In genomic region chr2:39216495-39217191, GRCh38 we compare ENCODE assay signal across 9 cellular contexts. TPM values are rescaled to one million over a fixed set of nuclear protein-coding genes. Genes with fewer than 3 reads are reported as not detected.
DNase-seq lines count a peak whose midpoint lies in the region; ATAC-seq, FAIRE-seq and TF ChIP-seq lines count a peak whose summit lies in the region.
"Had no signal": no experiment of that assay in that cellular context is flagged by ENCODE, and none has a peak within 500 bp of the region (broad histone marks: within the 10 kb centered on the region; RNA-seq: fewer than 3 reads in every experiment).

No MANE protein-coding gene starts in this region.

- FAIRE-seq in GM12878 (lab: Jason Lieb, UNC) = no peak
- no peak for FAIRE-seq in D721Med (lab: Jason Lieb, UNC)

- no peak for TF ChIP-seq EP300 in GM12878 (IDR thresholded peaks at IDR 0.05; ENCODE audit: borderline replicate concordance in 1 of 2, control insufficient read depth in 1 of 2, low read depth in 2 of 2, low read length in 2 of 2)

- POLR2A ChIA-PET in GM12878 (lab: Charles Lee) = no interaction called here

- no peak overlapping the region for H3K4me2 ChIP-seq in GM12878 (ENCODE audit: control insufficient read depth, insufficient read depth)

- intact Hi-C loops in GM12878 (cut with micrococcal nuclease; ENCODE audit: unreplicated experiment) (no loop called here), aorta (cut with DNase I) (no loop called here)

- WGBS in GM12878 (ENCODE audit: insufficient coverage, insufficient replicate concordance, low lambda C conversion rate, missing lambda C conversion rate) = 63% methylated on average over 11 of the region's 11 CpGs
- 90 to 92% methylated on average over 11 of the region's 11 CpGs for WGBS in aorta, 2 donors

- TF ChIP-seq CTCF in GM12878 (IDR thresholded peaks at IDR 0.05 in 2 of 3, conservative IDR thresholded peaks at IDR 0.05 in 1 of 3; ENCODE audit: control insufficient read depth in 2 of 3, extremely low read depth in 1 of 3, insufficient read depth in 1 of 3, low read depth in 3 of 3, low read length in 3 of 3) (no peak), D721Med (IDR thresholded peaks at IDR 0.05; ENCODE audit: insufficient read depth, missing control alignments) (no peak)

- CTCF ChIA-PET in GM12878 (lab: Yijun Ruan, JAX) = no interaction called here

- peak; percentile 23 to 30 for DNase-seq in activated CD4-positive, alpha-beta T cell treated with anti-CD3 and anti-CD28 coated beads for 24 hours (ENCODE audit: low read depth in 2 of 2)
- no peak for DNase-seq in GM12878 (ENCODE audit: low read depth, low spot score)
- peak; percentile 56 to 57 for DNase-seq in stimulated activated CD8-positive, alpha-beta memory T cell treated with anti-CD3 and anti-CD28 coated beads, Interleukin-15, amount 100 ng/mL, for 48 hours (ENCODE audit: low read depth in 2 of 2)
- DNase-seq in left lobe of liver (ENCODE audit: low spot score) = no peak
- DNase-seq in D721Med (ENCODE audit: insufficient read length, low spot score) = no peak
- no peak for DNase-seq in aorta
- DNase-seq in NCI-H2107 (lab: John Stamatoyannopoulos, UW) = no peak
- DNase-seq: endodermal cell had no signal

- H3K27ac ChIP-seq in GM12878 (ENCODE audit: control insufficient read depth, insufficient read depth) = no peak overlapping the region
- H3K27ac ChIP-seq in aorta (ENCODE audit: low read depth in 1 of 2, low read length in 2 of 2) = no peak overlapping the region

- peak; percentile 83 for ATAC-seq in HG02678 (IDR thresholded peaks at IDR 0.05; ENCODE audit: unreplicated experiment)
- ATAC-seq in GM12878 = no peak
- no peak for ATAC-seq in left lobe of liver
- no peak for ATAC-seq in aorta (ENCODE audit: low FRiP score)

- no peak for TF ChIP-seq POLR2A in GM12878 (IDR thresholded peaks at IDR 0.05; ENCODE audit: low read depth, low read length)

- H3K79me2 ChIP-seq in GM12878 (ENCODE audit: control insufficient read depth, insufficient read depth, low read length) = no peaks in the 10 kb centered on the region

- H3K9me3 ChIP-seq in GM12878 (replicated peaks; ENCODE audit: control insufficient read depth, insufficient read depth, low read length) = no peaks in the 10 kb centered on the region
- no peaks in the 10 kb centered on the region for H3K9me3 ChIP-seq in aorta (ENCODE audit: control insufficient read depth, low read length)

- H3K4me3 ChIP-seq in GM12878 (no peak overlapping the region), aorta (ENCODE audit: low read length in 2 of 2) (no peak overlapping the region)

- RAD21 ChIA-PET in GM12878 (lab: Charles Lee; ENCODE audit: unreplicated experiment) = no interaction called here

- no peaks in the 10 kb centered on the region for H3K36me3 ChIP-seq in GM12878 (ENCODE audit: control insufficient read depth in 2 of 2, insufficient read depth in 2 of 2, low read length in 1 of 2)
- no peaks in the 10 kb centered on the region for H3K36me3 ChIP-seq in aorta (ENCODE audit: control insufficient read depth in 1 of 2, insufficient read depth in 2 of 2, low read length in 1 of 2)

- SMC1A ChIA-PET in GM12878 (lab: Charles Lee; ENCODE audit: uncharacterized antibody, unreplicated experiment) = no interaction called here

- no peaks in the 10 kb centered on the region for H4K20me1 ChIP-seq in GM12878 (ENCODE audit: control insufficient read depth, insufficient read depth)

- no peaks in the 10 kb centered on the region for H3K27me3 ChIP-seq in GM12878 (replicated peaks in 1 of 2; ENCODE audit: control insufficient read depth in 2 of 2, insufficient read depth in 2 of 2, low read length in 1 of 2)
- H3K27me3 ChIP-seq in aorta (ENCODE audit: control insufficient read depth in 1 of 2, insufficient read depth in 2 of 2, low read length in 1 of 2) = no peaks in the 10 kb centered on the region

- H3K9ac ChIP-seq in GM12878 (ENCODE audit: control insufficient read depth, insufficient read depth, low read length) = no peak overlapping the region

- no peaks in the 10 kb centered on the region for H3K4me1 ChIP-seq in GM12878 (ENCODE audit: control insufficient read depth, insufficient read depth, low read length)
- no peaks in the 10 kb centered on the region for H3K4me1 ChIP-seq in aorta (ENCODE audit: control insufficient read depth in 1 of 2, insufficient read depth in 2 of 2, low read length in 2 of 2)

- in situ Hi-C loops in GM12878 (cut with MboI) = no loop called here

- no TSS peak for BruUV-seq in GM12878 (replicated peaks; lab: Mats Ljungman, UMichigan)

- TF ChIP-seq RAD21 in GM12878 (IDR thresholded peaks at IDR 0.05; ENCODE audit: insufficient read depth, low read depth, low read length) = no peak

- peak overlapping the region; percentile 34 for H2AFZ ChIP-seq in GM12878 (ENCODE audit: control insufficient read depth, low read depth, low read length)

TF ChIP-seq in GM12878, 131 proteins besides CTCF, POLR2A, EP300 and RAD21:
- peak; percentile 95 for TF ChIP-seq RUNX3 (IDR thresholded peaks at IDR 0.05; ENCODE audit: low read length)
- no peak for TF ChIP-seq IKZF2 (IDR thresholded peaks at IDR 0.05)
- TF ChIP-seq NFIC (IDR thresholded peaks at IDR 0.05; ENCODE audit: low read depth, low read length) = peak; percentile 70
- peak; percentile 58; the same call in 1 of the 2 replicates for TF ChIP-seq TCF7 (IDR thresholded peaks at IDR 0.05; ENCODE audit: borderline replicate concordance)
- TF ChIP-seq TBL1XR1 (IDR thresholded peaks at IDR 0.05; ENCODE audit: low read depth, low read length) = no peak
- TF ChIP-seq YBX1 (IDR thresholded peaks at IDR 0.05) = no peak
- TF ChIP-seq FOXM1 (IDR thresholded peaks at IDR 0.05; ENCODE audit: low read depth, low read length) = peak; percentile 77
- no peak for TF ChIP-seq CHD4 (IDR thresholded peaks at IDR 0.05)
- peak; percentile 34; the same call in 1 of the 2 replicates for TF ChIP-seq CBFB (IDR thresholded peaks at IDR 0.05; ENCODE audit: low read depth)
- 0 out of 2 replicates have a peak, but pooled peaks have one; percentile 18 for TF ChIP-seq MEF2A (IDR thresholded peaks at IDR 0.05; ENCODE audit: insufficient read depth, low read depth, low read length)
- TF ChIP-seq NR2F1 (conservative IDR thresholded peaks at IDR 0.05) = no peak
- TF ChIP-seq BCL11A (IDR thresholded peaks at IDR 0.05; ENCODE audit: low read depth, low read length) = peak; percentile 64; the same call in 1 of the 2 replicates

RNA-seq across cellular contexts. Expression of gene CDKL4, which starts 27.1 kb away (rescaled TPM):
- 0.50 TPM in 1 of 2 replicates, not detected in the other for total RNA-seq in GM12878 (2013; cell fraction: nucleolus; rRNA removed)
- total RNA-seq in GM12878 (2014; rRNA removed) = not detected in 2 replicates
- not detected in 2 replicates for total RNA-seq in GM12878 (2014; rRNA removed; fragmentation: Illumina TruSeq; extraction: Trizol)
- not detected in 2 replicates for total RNA-seq in GM12878 (2021)
- not detected for polyA plus RNA-seq in GM12878 (2011; ENCODE audit: low read depth)
- not detected in 2 replicates for polyA plus RNA-seq in GM12878 (2011; rRNA removed)
- polyA plus RNA-seq in GM12878 (2011; cell fraction: cytosol; rRNA removed) = not detected in 2 replicates
- not detected in 2 replicates for polyA plus RNA-seq in GM12878 (2011; cell fraction: nucleus; rRNA removed)
- polyA plus RNA-seq in GM12878 (2012) = not detected in 2 replicates
- not detected in 2 replicates for polyA plus RNA-seq in GM12878 (2014; fragmentation: Illumina TruSeq; extraction: Trizol)
- not detected for polyA plus RNA-seq in GM12878 (2014; fragmentation: Nextera tagmentation; extraction: Ambion mirVana)
- not detected in 2 replicates for polyA plus RNA-seq in GM12878 (2014; rRNA removed)
- not detected for polyA plus RNA-seq in GM12878 (2016; fragmentation: Nextera tagmentation; extraction: Ambion mirVana)
- polyA minus RNA-seq in GM12878 (2011; rRNA and poly(A)+ RNA removed) = 0.10 TPM in 1 of 2 replicates, not detected in the other
- not detected in 2 replicates for polyA minus RNA-seq in GM12878 (2011; cell fraction: cytosol; rRNA and poly(A)+ RNA removed)
- not detected in 2 replicates for polyA minus RNA-seq in GM12878 (2011; cell fraction: nucleus; rRNA and poly(A)+ RNA removed)
- not detected for total RNA-seq in left lobe of liver
- total RNA-seq in aorta = 1 to 10 TPM in 1 of 2 donors, under 1 TPM in 1; 0.88 to 1.3 TPM
- not detected for polyA plus RNA-seq in aorta

Comparison
In these comparisons a context has a peak if more than half of its experiments do, and no peak if none do; other contexts are left out.
1. DNase-seq: peak in activated CD4-positive, alpha-beta T cell treated with anti-CD3 and anti-CD28 coated beads for 24 hours (2 of 2) and stimulated activated CD8-positive, alpha-beta memory T cell treated with anti-CD3 and anti-CD28 coated beads, Interleukin-15, amount 100 ng/mL, for 48 hours (2 of 2); none in GM12878 (single experiment), left lobe of liver (single experiment), D721Med (single experiment), aorta (0 of 2) and NCI-H2107 (single experiment).